9 cellular contexts compared by ENCODE assay signal in genomic region chr22:50202130-50202671, GRCh38. TPM values are rescaled to one million over a fixed set of nuclear protein-coding genes. Genes with fewer than 3 reads are reported as not detected.
DNase-seq lines count a peak whose midpoint lies in the region; ATAC-seq and TF ChIP-seq lines count a peak whose summit lies in the region.
"Had no signal": no experiment of that assay in that cellular context is flagged by ENCODE, and none has a peak within 500 bp of the region (broad histone marks: within the 10 kb centered on the region; RNA-seq: fewer than 3 reads in every experiment).

No MANE protein-coding gene starts in this region.

- H2AK5ac ChIP-seq in mesendoderm (ENCODE audit: low read length): no peak overlapping the region

- no peak for DNase-seq in left ventricle myocardium inferior
- no peak for DNase-seq in cardiac septum (ENCODE audit: low spot score)
- no peak for DNase-seq in brain microvascular endothelial cell
- DNase-seq in mesendoderm: no peak
- DNase-seq in GM10266 (ENCODE audit: extremely low spot score): no peak
- DNase-seq in iPS-NIHi11 (ENCODE audit: low spot score): no peak

- ATAC-seq in GM18907 (IDR thresholded peaks at IDR 0.05; ENCODE audit: unreplicated experiment): no peak

- H3K56ac ChIP-seq in mesendoderm (ENCODE audit: low read length): peak overlapping the region; percentile 92

- H3K18ac ChIP-seq in mesendoderm (ENCODE audit: low read length): no peak overlapping the region

- no CpG with 5 or more reads among the region's 13 CpGs for WGBS in mesendoderm (ENCODE audit: extremely low coverage, insufficient coverage, low lambda C conversion rate)
- WGBS in urinary bladder: 68% methylated on average over 13 of the region's 13 CpGs

- no peak overlapping the region for H2BK120ac ChIP-seq in mesendoderm (ENCODE audit: low read depth, low read length)

- H3K4me2 ChIP-seq in mesendoderm (ENCODE audit: low read length): peak overlapping the region; percentile 84

- no peak overlapping the region for H3K23ac ChIP-seq in mesendoderm (ENCODE audit: low read length)

- no peak overlapping the region for H2BK5ac ChIP-seq in mesendoderm (ENCODE audit: low read length)

- TF ChIP-seq CTCF in left ventricle myocardium inferior (IDR thresholded peaks at IDR 0.05; ENCODE audit: borderline replicate concordance): no peak
- no peak for TF ChIP-seq CTCF in brain microvascular endothelial cell (IDR thresholded peaks at IDR 0.05; ENCODE audit: low read depth, low read length, missing control alignments)
- TF ChIP-seq CTCF in GM10266 (IDR thresholded peaks at IDR 0.05; ENCODE audit: control insufficient read depth, insufficient read depth, low read depth, missing control alignments): no peak

- H3K4me1 ChIP-seq in left ventricle myocardium inferior: peaks cover 73% of the 10 kb centered on the region
- H3K4me1 ChIP-seq in mesendoderm (ENCODE audit: control insufficient read depth, low read depth, low read length): peaks cover 3% of the 10 kb centered on the region
- H3K4me1 ChIP-seq in urinary bladder (ENCODE audit: insufficient read depth): no peaks in the 10 kb centered on the region

- H3K9ac ChIP-seq in mesendoderm (ENCODE audit: low read length): peak overlapping the region; percentile 81

- H3K4ac ChIP-seq in mesendoderm (ENCODE audit: low read depth, low read length): no peak overlapping the region

- intact Hi-C loops in left ventricle myocardium inferior (cut with micrococcal nuclease) (loop anchor here (10.0 kb wide), 1 partner anchor 47 kb away; no protein-coding TSS in a partner anchor), cardiac septum (cut with DNase I) (loop anchor here (10.0 kb wide), 2 partner anchors 237 to 267 kb away; partner anchors contain the start of gene PIM3)

- H4K5ac ChIP-seq in mesendoderm (ENCODE audit: low read length): no peak overlapping the region

- H3K9me3 ChIP-seq in left ventricle myocardium inferior (replicated peaks): no peaks in the 10 kb centered on the region
- H3K9me3 ChIP-seq: body of pancreas had no signal

- H3K36me3 ChIP-seq in left ventricle myocardium inferior: peaks cover 40% of the 10 kb centered on the region
- peaks cover 20% of the 10 kb centered on the region for H3K36me3 ChIP-seq in brain microvascular endothelial cell (replicated peaks)
- H3K36me3 ChIP-seq in mesendoderm (ENCODE audit: control insufficient read depth, insufficient read depth, low read length): peaks cover 2% of the 10 kb centered on the region
- peaks cover 6% of the 10 kb centered on the region for H3K36me3 ChIP-seq in urinary bladder (ENCODE audit: insufficient read depth)

- peaks cover 12% of the 10 kb centered on the region for H3K79me1 ChIP-seq in mesendoderm (ENCODE audit: low read length)

- H3K27me3 ChIP-seq in left ventricle myocardium inferior (ENCODE audit: low read depth) (no peaks in the 10 kb centered on the region), brain microvascular endothelial cell (replicated peaks) (no peaks in the 10 kb centered on the region), mesendoderm (ENCODE audit: insufficient read depth, low read length, poor library complexity) (no peaks in the 10 kb centered on the region)
- H3K27me3 ChIP-seq: body of pancreas had no signal

- peaks cover 7% of the 10 kb centered on the region for H3K79me2 ChIP-seq in mesendoderm (ENCODE audit: control insufficient read depth, insufficient read depth, low read length)

- in situ Hi-C loops in brain microvascular endothelial cell (cut with HindIII; ENCODE audit: low pct_ligation_motif_present, low sequenced_read_pairs): no loop called here

- H4K8ac ChIP-seq in mesendoderm (ENCODE audit: low read depth, low read length): no peak overlapping the region

- H2BK15ac ChIP-seq in mesendoderm (replicated peaks; ENCODE audit: low read depth): no peak overlapping the region

- no peak overlapping the region for H3K27ac ChIP-seq in left ventricle myocardium inferior (replicated peaks)
- no peak overlapping the region for H3K27ac ChIP-seq in brain microvascular endothelial cell
- H3K27ac ChIP-seq in mesendoderm (ENCODE audit: low read depth, low read length): no peak overlapping the region
- no peak overlapping the region for H3K27ac ChIP-seq in urinary bladder (ENCODE audit: low read depth)

- H3K4me3 ChIP-seq in left ventricle myocardium inferior (peak overlapping the region; percentile 95), brain microvascular endothelial cell (ENCODE audit: low read depth, low read length) (peak overlapping the region; percentile 66), mesendoderm (ENCODE audit: low read length) (no peak overlapping the region), urinary bladder (ENCODE audit: low read depth, low read length) (peak overlapping the region; percentile 96)

RNA-seq across cellular contexts. Expression of gene SELENOO, which starts 1.4 kb away (rescaled TPM):
- total RNA-seq in left ventricle myocardium inferior (15.0 TPM), cardiac septum (12.7 TPM), urinary bladder (9.5 TPM)
- polyA plus RNA-seq in mesendoderm (2013, experiment 1 of 2): 8.4 TPM
- polyA plus RNA-seq in mesendoderm (2013, experiment 2 of 2): 8.9 TPM
- polyA plus RNA-seq in urinary bladder: 23.0 TPM

RNA-seq across cellular contexts. Expression of gene TRABD, which starts 16.5 kb away (rescaled TPM):
- total RNA-seq in left ventricle myocardium inferior (21.0 TPM), cardiac septum (20.1 TPM), urinary bladder (7.7 TPM)
- polyA plus RNA-seq in mesendoderm (2013, experiment 1 of 2): 34.7 TPM
- 35.7 TPM for polyA plus RNA-seq in mesendoderm (2013, experiment 2 of 2)
- 36.4 TPM for polyA plus RNA-seq in urinary bladder

RNA-seq across cellular contexts. Expression of gene PANX2, which starts 31.7 kb away (rescaled TPM):
- total RNA-seq in left ventricle myocardium inferior (0.58 TPM), cardiac septum (0.30 TPM), urinary bladder (0.63 TPM)
- 1.1 TPM for polyA plus RNA-seq in mesendoderm (2013, experiment 1 of 2)
- 1.1 TPM for polyA plus RNA-seq in mesendoderm (2013, experiment 2 of 2)
- polyA plus RNA-seq in urinary bladder: 2.3 TPM

RNA-seq across cellular contexts. Expression of gene TUBGCP6, which starts 42.6 kb away (rescaled TPM):
- total RNA-seq in left ventricle myocardium inferior (18.3 TPM), cardiac septum (22.8 TPM), urinary bladder (23.1 TPM)
- 8.0 TPM for polyA plus RNA-seq in mesendoderm (2013, experiment 1 of 2)
- 7.6 TPM for polyA plus RNA-seq in mesendoderm (2013, experiment 2 of 2)
- polyA plus RNA-seq in urinary bladder: 31.5 TPM

RNA-seq across cellular contexts. Expression of gene HDAC10, which starts 48.9 kb away (rescaled TPM):
- total RNA-seq in left ventricle myocardium inferior: 13.6 TPM
- 13.1 TPM for total RNA-seq in cardiac septum
- polyA plus RNA-seq in mesendoderm (2013, experiment 1 of 2): 8.9 TPM
- 8.2 TPM for polyA plus RNA-seq in mesendoderm (2013, experiment 2 of 2)
- total RNA-seq in urinary bladder: 20.0 TPM
- polyA plus RNA-seq in urinary bladder: 32.4 TPM
